Comparison of ENCODE assay signal across 1 cellular context in the genomic region with DNA sequence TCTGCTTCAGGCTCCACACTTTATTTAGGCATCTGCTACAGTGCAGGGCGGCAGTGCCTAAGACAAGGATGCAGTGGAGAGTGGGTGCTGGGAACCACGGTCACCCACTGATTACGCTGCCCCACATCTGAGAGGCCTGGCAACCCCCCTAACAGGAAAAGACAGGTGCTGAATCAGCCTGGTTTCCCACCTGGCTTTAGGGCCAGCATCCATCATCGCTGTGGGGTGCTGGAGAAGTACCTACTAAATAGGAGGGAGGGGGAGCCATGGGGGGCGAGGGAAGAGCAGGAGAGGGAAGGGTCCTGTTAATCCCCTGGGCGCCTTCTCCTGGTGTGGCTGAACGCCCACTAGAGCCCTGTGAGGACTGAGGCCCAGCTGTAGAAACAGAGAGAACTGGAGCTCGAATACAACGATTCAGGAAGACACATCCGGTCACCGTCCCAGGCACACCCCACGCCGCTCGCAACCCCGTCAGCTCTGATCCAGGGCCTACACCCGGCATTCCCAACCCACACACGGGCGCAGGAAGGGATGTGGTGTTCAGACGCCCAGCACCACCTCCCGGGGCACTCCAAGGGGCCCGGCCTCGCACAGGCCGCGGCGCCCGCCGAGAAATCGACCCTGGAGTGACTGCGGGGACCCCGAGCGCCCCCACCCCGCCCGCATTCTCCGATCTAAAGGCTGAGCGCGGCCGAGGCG.
A peak's percentile ranks its signal among the peaks of the same experiment; 100 is the strongest.
TF ChIP-seq lines count a peak whose summit lies in the region.

No MANE protein-coding gene starts in this region.

TF ChIP-seq in HepG2, 621 proteins besides CTCF, POLR2A, EP300 and RAD21 (continued from another document and continues in another):
- TF ChIP-seq, protein P1, sequence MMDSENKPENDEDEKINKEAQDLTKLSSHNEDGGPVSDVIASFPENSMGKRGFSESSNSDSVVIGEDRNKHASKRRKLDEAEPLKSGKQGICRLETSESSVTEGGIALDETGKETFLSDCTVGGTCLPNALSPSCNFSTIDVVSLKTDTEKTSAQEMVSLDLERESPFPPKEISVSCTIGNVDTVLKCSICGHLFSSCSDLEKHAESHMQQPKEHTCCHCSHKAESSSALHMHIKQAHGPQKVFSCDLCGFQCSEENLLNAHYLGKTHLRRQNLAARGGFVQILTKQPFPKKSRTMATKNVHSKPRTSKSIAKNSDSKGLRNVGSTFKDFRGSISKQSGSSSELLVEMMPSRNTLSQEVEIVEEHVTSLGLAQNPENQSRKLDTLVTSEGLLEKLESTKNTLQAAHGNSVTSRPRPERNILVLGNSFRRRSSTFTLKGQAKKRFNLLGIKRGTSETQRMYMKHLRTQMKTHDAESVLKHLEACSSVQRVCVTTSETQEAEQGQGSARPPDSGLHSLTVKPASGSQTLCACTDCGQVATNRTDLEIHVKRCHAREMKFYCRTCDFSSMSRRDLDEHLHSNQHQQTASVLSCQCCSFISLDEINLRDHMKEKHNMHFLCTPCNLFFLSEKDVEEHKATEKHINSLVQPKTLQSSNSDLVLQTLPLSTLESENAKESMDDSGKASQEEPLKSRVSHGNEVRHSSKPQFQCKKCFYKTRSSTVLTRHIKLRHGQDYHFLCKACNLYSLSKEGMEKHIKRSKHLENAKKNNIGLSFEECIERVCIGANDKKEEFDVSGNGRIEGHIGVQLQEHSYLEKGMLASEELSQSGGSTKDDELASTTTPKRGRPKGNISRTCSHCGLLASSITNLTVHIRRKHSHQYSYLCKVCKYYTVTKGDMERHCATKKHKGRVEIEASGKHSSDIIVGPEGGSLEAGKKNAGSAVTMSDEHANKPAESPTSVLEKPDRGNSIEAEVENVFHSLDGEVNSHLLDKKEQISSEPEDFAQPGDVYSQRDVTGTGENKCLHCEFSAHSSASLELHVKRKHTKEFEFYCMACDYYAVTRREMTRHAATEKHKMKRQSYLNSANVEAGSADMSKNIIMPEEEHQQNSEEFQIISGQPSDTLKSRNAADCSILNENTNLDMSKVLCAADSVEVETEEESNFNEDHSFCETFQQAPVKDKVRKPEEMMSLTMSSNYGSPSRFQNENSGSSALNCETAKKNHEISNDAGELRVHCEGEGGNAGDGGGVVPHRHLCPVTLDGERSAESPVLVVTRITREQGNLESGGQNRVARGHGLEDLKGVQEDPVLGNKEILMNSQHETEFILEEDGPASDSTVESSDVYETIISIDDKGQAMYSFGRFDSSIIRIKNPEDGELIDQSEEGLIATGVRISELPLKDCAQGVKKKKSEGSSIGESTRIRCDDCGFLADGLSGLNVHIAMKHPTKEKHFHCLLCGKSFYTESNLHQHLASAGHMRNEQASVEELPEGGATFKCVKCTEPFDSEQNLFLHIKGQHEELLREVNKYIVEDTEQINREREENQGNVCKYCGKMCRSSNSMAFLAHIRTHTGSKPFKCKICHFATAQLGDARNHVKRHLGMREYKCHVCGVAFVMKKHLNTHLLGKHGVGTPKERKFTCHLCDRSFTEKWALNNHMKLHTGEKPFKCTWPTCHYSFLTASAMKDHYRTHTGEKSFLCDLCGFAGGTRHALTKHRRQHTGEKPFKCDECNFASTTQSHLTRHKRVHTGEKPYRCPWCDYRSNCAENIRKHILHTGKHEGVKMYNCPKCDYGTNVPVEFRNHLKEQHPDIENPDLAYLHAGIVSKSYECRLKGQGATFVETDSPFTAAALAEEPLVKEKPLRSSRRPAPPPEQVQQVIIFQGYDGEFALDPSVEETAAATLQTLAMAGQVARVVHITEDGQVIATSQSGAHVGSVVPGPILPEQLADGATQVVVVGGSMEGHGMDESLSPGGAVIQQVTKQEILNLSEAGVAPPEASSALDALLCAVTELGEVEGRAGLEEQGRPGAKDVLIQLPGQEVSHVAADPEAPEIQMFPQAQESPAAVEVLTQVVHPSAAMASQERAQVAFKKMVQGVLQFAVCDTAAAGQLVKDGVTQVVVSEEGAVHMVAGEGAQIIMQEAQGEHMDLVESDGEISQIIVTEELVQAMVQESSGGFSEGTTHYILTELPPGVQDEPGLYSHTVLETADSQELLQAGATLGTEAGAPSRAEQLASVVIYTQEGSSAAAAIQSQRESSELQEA (CRISPR knock-in tag; IDR thresholded peaks at IDR 0.05; ENCODE audit: not compliant biosample characterization): peak; percentile 48
- TF ChIP-seq GATAD2A (CRISPR knock-in tag; IDR thresholded peaks at IDR 0.05) (peak; percentile 30; the same call in 1 of the 2 replicates), ZNF430 (CRISPR knock-in tag; IDR thresholded peaks at IDR 0.05) (0 out of 2 replicates have a peak, but pooled peaks have one; percentile 14), ZNF563 (CRISPR knock-in tag; IDR thresholded peaks at IDR 0.05) (no peak), ZNF891 (CRISPR knock-in tag; IDR thresholded peaks at IDR 0.05) (0 out of 2 replicates have a peak, but pooled peaks have one; percentile 64), CEBPB (IDR thresholded peaks at IDR 0.05; ENCODE audit: borderline replicate concordance, low read depth, low read length) (no peak), ZNF350 (CRISPR knock-in tag; IDR thresholded peaks at IDR 0.05; ENCODE audit: borderline replicate concordance, low read depth) (0 out of 2 replicates have a peak, but pooled peaks have one; percentile 30), ASH2L (IDR thresholded peaks at IDR 0.05; ENCODE audit: insufficient read length, low read depth, low read length) (peak; percentile 8), HCFC1 (IDR thresholded peaks at IDR 0.05; ENCODE audit: low read depth, low read length) (no peak), GZF1 (CRISPR knock-in tag; IDR thresholded peaks at IDR 0.05) (no peak), CBX1 (IDR thresholded peaks at IDR 0.05; ENCODE audit: low read depth) (no peak), KDM2A (CRISPR knock-in tag; IDR thresholded peaks at IDR 0.05; ENCODE audit: borderline replicate concordance, low read depth) (peak; percentile 49; the same call in 1 of the 2 replicates), PHF8 (CRISPR knock-in tag; IDR thresholded peaks at IDR 0.05) (peak; percentile 51; the same call in 1 of the 2 replicates), ZNF550 (CRISPR knock-in tag; IDR thresholded peaks at IDR 0.05; ENCODE audit: borderline replicate concordance) (0 out of 2 replicates have a peak, but pooled peaks have one; percentile 59), MEF2D (CRISPR knock-in tag; IDR thresholded peaks at IDR 0.05) (no peak), PITX1 (CRISPR knock-in tag; IDR thresholded peaks at IDR 0.05) (peak; percentile 50; the same call in 1 of the 2 replicates), ZBTB7A (CRISPR knock-in tag; IDR thresholded peaks at IDR 0.05) (no peak), ZNF749 (CRISPR knock-in tag; IDR thresholded peaks at IDR 0.05; ENCODE audit: borderline replicate concordance) (0 out of 2 replicates have a peak, but pooled peaks have one; percentile 2), ZFP36 (IDR thresholded peaks at IDR 0.05; ENCODE audit: borderline replicate concordance, low read depth, low read length, partially characterized antibody) (no peak), EED (CRISPR knock-in tag; IDR thresholded peaks at IDR 0.05) (no peak)
- TF ChIP-seq, protein P2, sequence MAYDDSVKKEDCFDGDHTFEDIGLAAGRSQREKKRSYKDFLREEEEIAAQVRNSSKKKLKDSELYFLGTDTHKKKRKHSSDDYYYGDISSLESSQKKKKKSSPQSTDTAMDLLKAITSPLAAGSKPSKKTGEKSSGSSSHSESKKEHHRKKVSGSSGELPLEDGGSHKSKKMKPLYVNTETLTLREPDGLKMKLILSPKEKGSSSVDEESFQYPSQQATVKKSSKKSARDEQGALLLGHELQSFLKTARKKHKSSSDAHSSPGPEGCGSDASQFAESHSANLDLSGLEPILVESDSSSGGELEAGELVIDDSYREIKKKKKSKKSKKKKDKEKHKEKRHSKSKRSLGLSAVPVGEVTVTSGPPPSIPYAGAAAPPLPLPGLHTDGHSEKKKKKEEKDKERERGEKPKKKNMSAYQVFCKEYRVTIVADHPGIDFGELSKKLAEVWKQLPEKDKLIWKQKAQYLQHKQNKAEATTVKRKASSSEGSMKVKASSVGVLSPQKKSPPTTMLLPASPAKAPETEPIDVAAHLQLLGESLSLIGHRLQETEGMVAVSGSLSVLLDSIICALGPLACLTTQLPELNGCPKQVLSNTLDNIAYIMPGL (CRISPR knock-in tag; IDR thresholded peaks at IDR 0.05; ENCODE audit: borderline replicate concordance in 1 of 2, low read depth in 1 of 2): peak in 1 of 2 experiments; percentile 48; a peak in 1 of 4 replicates
- TF ChIP-seq, protein P3, sequence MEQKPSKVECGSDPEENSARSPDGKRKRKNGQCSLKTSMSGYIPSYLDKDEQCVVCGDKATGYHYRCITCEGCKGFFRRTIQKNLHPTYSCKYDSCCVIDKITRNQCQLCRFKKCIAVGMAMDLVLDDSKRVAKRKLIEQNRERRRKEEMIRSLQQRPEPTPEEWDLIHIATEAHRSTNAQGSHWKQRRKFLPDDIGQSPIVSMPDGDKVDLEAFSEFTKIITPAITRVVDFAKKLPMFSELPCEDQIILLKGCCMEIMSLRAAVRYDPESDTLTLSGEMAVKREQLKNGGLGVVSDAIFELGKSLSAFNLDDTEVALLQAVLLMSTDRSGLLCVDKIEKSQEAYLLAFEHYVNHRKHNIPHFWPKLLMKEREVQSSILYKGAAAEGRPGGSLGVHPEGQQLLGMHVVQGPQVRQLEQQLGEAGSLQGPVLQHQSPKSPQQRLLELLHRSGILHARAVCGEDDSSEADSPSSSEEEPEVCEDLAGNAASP (CRISPR knock-in tag; IDR thresholded peaks at IDR 0.05; ENCODE audit: borderline replicate concordance): no peak
- TF ChIP-seq, protein P4, sequence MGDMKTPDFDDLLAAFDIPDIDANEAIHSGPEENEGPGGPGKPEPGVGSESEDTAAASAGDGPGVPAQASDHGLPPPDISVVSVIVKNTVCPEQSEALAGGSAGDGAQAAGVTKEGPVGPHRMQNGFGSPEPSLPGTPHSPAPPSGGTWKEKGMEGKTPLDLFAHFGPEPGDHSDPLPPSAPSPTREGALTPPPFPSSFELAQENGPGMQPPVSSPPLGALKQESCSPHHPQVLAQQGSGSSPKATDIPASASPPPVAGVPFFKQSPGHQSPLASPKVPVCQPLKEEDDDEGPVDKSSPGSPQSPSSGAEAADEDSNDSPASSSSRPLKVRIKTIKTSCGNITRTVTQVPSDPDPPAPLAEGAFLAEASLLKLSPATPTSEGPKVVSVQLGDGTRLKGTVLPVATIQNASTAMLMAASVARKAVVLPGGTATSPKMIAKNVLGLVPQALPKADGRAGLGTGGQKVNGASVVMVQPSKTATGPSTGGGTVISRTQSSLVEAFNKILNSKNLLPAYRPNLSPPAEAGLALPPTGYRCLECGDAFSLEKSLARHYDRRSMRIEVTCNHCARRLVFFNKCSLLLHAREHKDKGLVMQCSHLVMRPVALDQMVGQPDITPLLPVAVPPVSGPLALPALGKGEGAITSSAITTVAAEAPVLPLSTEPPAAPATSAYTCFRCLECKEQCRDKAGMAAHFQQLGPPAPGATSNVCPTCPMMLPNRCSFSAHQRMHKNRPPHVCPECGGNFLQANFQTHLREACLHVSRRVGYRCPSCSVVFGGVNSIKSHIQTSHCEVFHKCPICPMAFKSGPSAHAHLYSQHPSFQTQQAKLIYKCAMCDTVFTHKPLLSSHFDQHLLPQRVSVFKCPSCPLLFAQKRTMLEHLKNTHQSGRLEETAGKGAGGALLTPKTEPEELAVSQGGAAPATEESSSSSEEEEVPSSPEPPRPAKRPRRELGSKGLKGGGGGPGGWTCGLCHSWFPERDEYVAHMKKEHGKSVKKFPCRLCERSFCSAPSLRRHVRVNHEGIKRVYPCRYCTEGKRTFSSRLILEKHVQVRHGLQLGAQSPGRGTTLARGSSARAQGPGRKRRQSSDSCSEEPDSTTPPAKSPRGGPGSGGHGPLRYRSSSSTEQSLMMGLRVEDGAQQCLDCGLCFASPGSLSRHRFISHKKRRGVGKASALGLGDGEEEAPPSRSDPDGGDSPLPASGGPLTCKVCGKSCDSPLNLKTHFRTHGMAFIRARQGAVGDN (CRISPR knock-in tag; IDR thresholded peaks at IDR 0.05): peak; percentile 37; the same call in 1 of the 2 replicates
- TF ChIP-seq, protein P5, sequence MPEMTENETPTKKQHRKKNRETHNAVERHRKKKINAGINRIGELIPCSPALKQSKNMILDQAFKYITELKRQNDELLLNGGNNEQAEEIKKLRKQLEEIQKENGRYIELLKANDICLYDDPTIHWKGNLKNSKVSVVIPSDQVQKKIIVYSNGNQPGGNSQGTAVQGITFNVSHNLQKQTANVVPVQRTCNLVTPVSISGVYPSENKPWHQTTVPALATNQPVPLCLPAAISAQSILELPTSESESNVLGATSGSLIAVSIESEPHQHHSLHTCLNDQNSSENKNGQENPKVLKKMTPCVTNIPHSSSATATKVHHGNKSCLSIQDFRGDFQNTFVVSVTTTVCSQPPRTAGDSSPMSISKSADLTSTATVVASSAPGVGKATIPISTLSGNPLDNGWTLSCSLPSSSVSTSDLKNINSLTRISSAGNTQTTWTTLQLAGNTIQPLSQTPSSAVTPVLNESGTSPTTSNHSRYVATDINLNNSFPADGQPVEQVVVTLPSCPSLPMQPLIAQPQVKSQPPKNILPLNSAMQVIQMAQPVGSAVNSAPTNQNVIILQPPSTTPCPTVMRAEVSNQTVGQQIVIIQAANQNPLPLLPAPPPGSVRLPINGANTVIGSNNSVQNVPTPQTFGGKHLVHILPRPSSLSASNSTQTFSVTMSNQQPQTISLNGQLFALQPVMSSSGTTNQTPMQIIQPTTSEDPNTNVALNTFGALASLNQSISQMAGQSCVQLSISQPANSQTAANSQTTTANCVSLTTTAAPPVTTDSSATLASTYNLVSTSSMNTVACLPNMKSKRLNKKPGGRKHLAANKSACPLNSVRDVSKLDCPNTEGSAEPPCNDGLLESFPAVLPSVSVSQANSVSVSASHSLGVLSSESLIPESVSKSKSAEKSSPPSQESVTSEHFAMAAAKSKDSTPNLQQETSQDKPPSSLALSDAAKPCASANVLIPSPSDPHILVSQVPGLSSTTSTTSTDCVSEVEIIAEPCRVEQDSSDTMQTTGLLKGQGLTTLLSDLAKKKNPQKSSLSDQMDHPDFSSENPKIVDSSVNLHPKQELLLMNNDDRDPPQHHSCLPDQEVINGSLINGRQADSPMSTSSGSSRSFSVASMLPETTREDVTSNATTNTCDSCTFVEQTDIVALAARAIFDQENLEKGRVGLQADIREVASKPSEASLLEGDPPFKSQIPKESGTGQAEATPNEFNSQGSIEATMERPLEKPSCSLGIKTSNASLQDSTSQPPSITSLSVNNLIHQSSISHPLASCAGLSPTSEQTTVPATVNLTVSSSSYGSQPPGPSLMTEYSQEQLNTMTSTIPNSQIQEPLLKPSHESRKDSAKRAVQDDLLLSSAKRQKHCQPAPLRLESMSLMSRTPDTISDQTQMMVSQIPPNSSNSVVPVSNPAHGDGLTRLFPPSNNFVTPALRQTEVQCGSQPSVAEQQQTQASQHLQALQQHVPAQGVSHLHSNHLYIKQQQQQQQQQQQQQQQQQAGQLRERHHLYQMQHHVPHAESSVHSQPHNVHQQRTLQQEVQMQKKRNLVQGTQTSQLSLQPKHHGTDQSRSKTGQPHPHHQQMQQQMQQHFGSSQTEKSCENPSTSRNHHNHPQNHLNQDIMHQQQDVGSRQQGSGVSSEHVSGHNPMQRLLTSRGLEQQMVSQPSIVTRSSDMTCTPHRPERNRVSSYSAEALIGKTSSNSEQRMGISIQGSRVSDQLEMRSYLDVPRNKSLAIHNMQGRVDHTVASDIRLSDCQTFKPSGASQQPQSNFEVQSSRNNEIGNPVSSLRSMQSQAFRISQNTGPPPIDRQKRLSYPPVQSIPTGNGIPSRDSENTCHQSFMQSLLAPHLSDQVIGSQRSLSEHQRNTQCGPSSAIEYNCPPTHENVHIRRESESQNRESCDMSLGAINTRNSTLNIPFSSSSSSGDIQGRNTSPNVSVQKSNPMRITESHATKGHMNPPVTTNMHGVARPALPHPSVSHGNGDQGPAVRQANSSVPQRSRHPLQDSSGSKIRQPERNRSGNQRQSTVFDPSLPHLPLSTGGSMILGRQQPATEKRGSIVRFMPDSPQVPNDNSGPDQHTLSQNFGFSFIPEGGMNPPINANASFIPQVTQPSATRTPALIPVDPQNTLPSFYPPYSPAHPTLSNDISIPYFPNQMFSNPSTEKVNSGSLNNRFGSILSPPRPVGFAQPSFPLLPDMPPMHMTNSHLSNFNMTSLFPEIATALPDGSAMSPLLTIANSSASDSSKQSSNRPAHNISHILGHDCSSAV (CRISPR knock-in tag; IDR thresholded peaks at IDR 0.05; ENCODE audit: borderline replicate concordance): 0 out of 2 replicates have a peak, but pooled peaks have one; percentile 31
